In the genomic region with DNA sequence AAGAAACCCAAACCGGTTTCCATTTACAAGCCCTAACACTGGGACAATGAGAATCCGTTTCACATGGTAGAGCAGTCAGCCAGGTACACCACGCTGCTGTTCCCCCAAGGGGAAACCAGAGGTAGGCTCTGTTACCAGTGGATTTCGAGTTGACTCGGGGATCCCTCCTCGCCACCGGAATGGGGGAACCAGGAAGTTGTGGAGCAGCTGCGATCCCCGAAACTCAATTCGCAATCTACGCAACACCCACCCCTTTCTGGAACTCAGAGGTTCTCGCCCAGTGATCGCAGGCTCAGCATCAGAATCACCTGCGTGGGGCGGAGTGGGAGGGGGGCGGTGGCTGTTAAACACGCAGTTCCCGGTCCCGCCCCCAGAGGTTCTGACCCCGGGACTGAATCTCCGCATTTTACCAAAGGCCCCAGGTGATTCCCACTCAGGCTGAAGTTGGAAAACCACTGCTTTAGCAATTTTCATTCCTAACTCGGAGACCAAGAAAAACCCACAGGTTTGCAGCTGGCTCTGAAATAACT, we compare ENCODE assay signal across 8 cellular contexts. TPM values are rescaled to one million over a fixed set of nuclear protein-coding genes. Genes with fewer than 3 reads are reported as not detected.
DNase-seq lines count a peak whose midpoint lies in the region; ATAC-seq and TF ChIP-seq lines count a peak whose summit lies in the region.
"Not testable (repeated sequence)": the region's sequence is repeated elsewhere in the genome, so short reads cannot be mapped to it uniquely, and the experiment has no call there.

No MANE protein-coding gene starts in this region.

- not testable (repeated sequence) for H3K27ac ChIP-seq in KMS-11
- peak overlapping the region; percentile 64 for H3K27ac ChIP-seq in VCaP
- H3K27ac ChIP-seq in mucosa of rectum (ENCODE audit: low read depth in 2 of 2, low read length in 2 of 2), result peak overlapping the region; percentile 82 to 85

- H4K20me1 ChIP-seq in KMS-11 (ENCODE audit: insufficient read depth), result not testable (repeated sequence)

- POLR2A ChIA-PET in activated naive CD8-positive, alpha-beta T cell treated with anti-CD3 and anti-CD28 coated beads, Interleukin-2, amount 10 ng/mL, durations not matched to agents 7 days and 5 days (lab: Charles Lee), result not testable (repeated sequence)

- not testable (repeated sequence) for H3K9me3 Mint-ChIP-seq in activated naive CD8-positive, alpha-beta T cell treated with anti-CD3 and anti-CD28 coated beads, Interleukin-2, amount 10 ng/mL, durations not matched to agents 7 days and 5 days

- H3K79me2 ChIP-seq in KMS-11 (ENCODE audit: insufficient read depth, low read depth), result not testable (repeated sequence)

- H3K4me2 ChIP-seq in KMS-11, result peak overlapping the region; percentile 88

- peak overlapping the region; percentile 42 for H3K27ac Mint-ChIP-seq in activated naive CD8-positive, alpha-beta T cell treated with anti-CD3 and anti-CD28 coated beads, Interleukin-2, amount 10 ng/mL, durations not matched to agents 7 days and 5 days

- not testable (repeated sequence) for H3K27me3 Mint-ChIP-seq in activated naive CD8-positive, alpha-beta T cell treated with anti-CD3 and anti-CD28 coated beads, Interleukin-2, amount 10 ng/mL, durations not matched to agents 7 days and 5 days

- not testable (repeated sequence) for H3K4me3 ChIP-seq in KMS-11 (IDR thresholded peaks at IDR 0.05; ENCODE audit: insufficient read depth, low read depth, low read length)
- H3K4me3 ChIP-seq in foreskin fibroblast (ENCODE audit: low read depth in 1 of 2, low read length in 2 of 2) (peak overlapping the region; percentile 54 to 74), mucosa of rectum (ENCODE audit: low read length in 2 of 2) (peak overlapping the region; percentile 71 to 73)

- H3K9me3 ChIP-seq in mucosa of rectum (ENCODE audit: control insufficient read depth in 2 of 2, low read length in 2 of 2), result not testable (repeated sequence)

- H3K4me1 Mint-ChIP-seq in activated naive CD8-positive, alpha-beta T cell treated with anti-CD3 and anti-CD28 coated beads, Interleukin-2, amount 10 ng/mL, durations not matched to agents 7 days and 5 days, result not testable (repeated sequence)

- H3K36me3 ChIP-seq in KMS-11 (ENCODE audit: insufficient read depth); mucosa of rectum (ENCODE audit: control insufficient read depth in 2 of 2, insufficient read depth in 2 of 2, low read length in 2 of 2): not testable (repeated sequence)

- peak overlapping the region; percentile 25; the same call in 1 of the 2 replicates for H3K9ac ChIP-seq in KMS-11
- H3K9ac ChIP-seq in mucosa of rectum (ENCODE audit: low read depth in 1 of 2, low read length in 2 of 2), result peak overlapping the region; percentile 47 to 81

- DNase-seq in ACHN, result peak; percentile 25
- DNase-seq in activated naive CD8-positive, alpha-beta T cell treated with anti-CD3 and anti-CD28 coated beads, Interleukin-2, amount 10 ng/mL, durations not matched to agents 7 days and 5 days, result peak; percentile 62
- DNase-seq in foreskin fibroblast, result peak in 1 of 2 donors; percentile 36
- DNase-seq in stimulated activated CD4-positive, alpha-beta T cell treated with anti-CD3 and anti-CD28 coated beads, Interleukin-2, amount 100 ng/mL, for 24 hours, result peak; percentile 71 to 77

- TF ChIP-seq CTCF in KMS-11 (conservative IDR thresholded peaks at IDR 0.05; ENCODE audit: low read depth, low read length); VCaP (conservative IDR thresholded peaks at IDR 0.05); foreskin fibroblast (IDR thresholded peaks at IDR 0.05; ENCODE audit: low read depth, low read length): not testable (repeated sequence)

- H2AFZ ChIP-seq in KMS-11 (ENCODE audit: low read depth), result peak overlapping the region; percentile 52; the same call in 1 of the 2 replicates

- in situ Hi-C loops in ACHN (cut with HindIII; ENCODE audit: low pct_ligation_motif_present, low pct_unique_long_range_greater_than_20kb, low sequenced_read_pairs), result not testable (repeated sequence)

- not testable (repeated sequence) for H3K36me3 Mint-ChIP-seq in activated naive CD8-positive, alpha-beta T cell treated with anti-CD3 and anti-CD28 coated beads, Interleukin-2, amount 10 ng/mL, durations not matched to agents 7 days and 5 days

- not testable (repeated sequence) for H3K27me3 ChIP-seq in KMS-11 (ENCODE audit: insufficient read depth, low read depth); mucosa of rectum (ENCODE audit: control insufficient read depth in 2 of 2, insufficient read depth in 2 of 2, low read length in 2 of 2)

- H3K4me1 ChIP-seq in KMS-11 (ENCODE audit: low read depth, poor library complexity, severe bottlenecking), result not testable (repeated sequence)
- peaks cover 7 to 11% of the 10 kb centered on the region in 2 donors for H3K4me1 ChIP-seq in mucosa of rectum (ENCODE audit: control insufficient read depth in 2 of 2, insufficient read depth in 2 of 2, low read length in 2 of 2)

- ATAC-seq in GM19328 (IDR thresholded peaks at IDR 0.05; ENCODE audit: unreplicated experiment), result peak; percentile 12
- peak; percentile 17 for ATAC-seq in activated naive CD8-positive, alpha-beta T cell treated with anti-CD3 and anti-CD28 coated beads, Interleukin-2, amount 10 ng/mL, durations not matched to agents 7 days and 5 days (ENCODE audit: low read depth)

- peak overlapping the region; percentile 82 for H3K4me3 Mint-ChIP-seq in activated naive CD8-positive, alpha-beta T cell treated with anti-CD3 and anti-CD28 coated beads, Interleukin-2, amount 10 ng/mL, durations not matched to agents 7 days and 5 days

RNA-seq across cellular contexts. Expression of a gene that starts 49.2 kb away (rescaled TPM):
- 10 to 100 TPM; 22.7 to 26.1 TPM for total RNA-seq in activated naive CD8-positive, alpha-beta T cell treated with anti-CD3 and anti-CD28 coated beads, Interleukin-2, amount 10 ng/mL, durations not matched to agents 7 days and 5 days
